Comparison of ENCODE assay signal across 1 cellular context in the genomic region with DNA sequence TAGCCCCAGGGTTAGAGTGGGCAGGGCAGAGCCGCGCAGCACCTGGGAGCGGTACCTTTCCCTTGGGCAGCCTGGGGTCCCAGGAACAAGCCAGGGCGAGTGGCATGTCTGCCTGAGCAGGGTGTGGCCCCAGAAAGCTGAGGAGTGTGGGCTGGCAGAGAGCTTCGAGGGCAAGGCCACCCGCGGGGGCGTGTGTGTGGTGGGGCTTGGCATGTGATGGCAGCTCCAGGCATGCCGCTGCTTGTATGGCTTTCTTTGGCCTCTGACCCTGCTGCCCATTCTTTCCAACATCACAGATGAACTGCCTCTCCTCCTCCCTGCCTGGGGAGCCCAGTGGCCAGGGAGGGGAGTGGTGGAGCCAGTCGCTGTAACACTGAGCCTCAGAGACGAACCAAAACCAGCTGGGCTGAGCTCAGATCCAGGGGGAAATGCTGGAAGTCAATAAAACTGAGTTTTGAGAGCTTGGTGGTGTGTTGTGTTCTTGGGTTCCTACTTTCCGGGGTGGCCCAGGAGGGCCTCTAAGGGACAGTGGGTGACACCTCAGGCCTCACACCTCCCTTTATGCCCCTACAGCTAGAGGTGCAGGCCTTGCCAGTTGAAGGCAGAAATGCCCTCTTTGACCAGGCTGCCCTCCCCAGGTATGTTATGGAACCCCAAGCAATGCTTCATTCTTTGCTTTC.
TF ChIP-seq lines count a peak whose summit lies in the region.

No MANE protein-coding gene starts in this region.

TF ChIP-seq in IMR-90, 13 proteins besides CTCF, POLR2A, EP300 and RAD21:
- TF ChIP-seq SMC3 (IDR thresholded peaks at IDR 0.05; ENCODE audit: low read depth, low read length), result no peak
- TF ChIP-seq, protein P1, sequence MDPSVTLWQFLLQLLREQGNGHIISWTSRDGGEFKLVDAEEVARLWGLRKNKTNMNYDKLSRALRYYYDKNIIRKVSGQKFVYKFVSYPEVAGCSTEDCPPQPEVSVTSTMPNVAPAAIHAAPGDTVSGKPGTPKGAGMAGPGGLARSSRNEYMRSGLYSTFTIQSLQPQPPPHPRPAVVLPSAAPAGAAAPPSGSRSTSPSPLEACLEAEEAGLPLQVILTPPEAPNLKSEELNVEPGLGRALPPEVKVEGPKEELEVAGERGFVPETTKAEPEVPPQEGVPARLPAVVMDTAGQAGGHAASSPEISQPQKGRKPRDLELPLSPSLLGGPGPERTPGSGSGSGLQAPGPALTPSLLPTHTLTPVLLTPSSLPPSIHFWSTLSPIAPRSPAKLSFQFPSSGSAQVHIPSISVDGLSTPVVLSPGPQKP (IDR thresholded peaks at IDR 0.05; ENCODE audit: borderline replicate concordance, low read depth, low read length), result no peak
- no peak for TF ChIP-seq MXI1 (IDR thresholded peaks at IDR 0.05; ENCODE audit: borderline replicate concordance, low read depth, low read length)
